In the genomic region with DNA sequence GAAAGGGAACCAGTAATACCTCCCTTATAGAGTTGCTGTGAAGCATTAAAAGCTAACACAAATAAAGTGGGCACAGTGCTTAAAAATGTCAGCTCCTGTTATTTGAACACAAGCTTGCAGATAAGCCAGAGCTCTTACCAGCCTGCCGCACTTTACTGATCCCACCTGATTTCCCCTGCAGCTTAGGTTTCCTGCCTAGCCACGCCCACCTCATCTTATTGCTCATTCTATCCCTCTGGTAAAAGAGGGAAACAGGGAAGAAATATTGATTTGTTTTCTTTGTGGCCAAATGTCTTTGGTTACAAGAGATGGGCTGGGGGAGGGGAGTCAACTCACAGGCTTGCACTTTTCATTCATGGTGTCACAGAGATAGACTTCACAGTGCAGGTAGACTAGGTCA, we compare ENCODE assay signal across 33 cellular contexts. TPM values are rescaled to one million over a fixed set of nuclear protein-coding genes. Genes with fewer than 3 reads are reported as not detected.
"Had no signal": no experiment of that assay in that cellular context is flagged by ENCODE, and none has a peak within 500 bp of the region (broad histone marks: within the 10 kb centered on the region; RNA-seq: fewer than 3 reads in every experiment).

No MANE protein-coding gene starts in this region.

- H3K4me2 ChIP-seq: SK-N-SH had no signal

- H3K27me3 Mint-ChIP-seq: activated CD4-positive, alpha-beta T cell treated with anti-CD3 and anti-CD28 coated beads, Interleukin-2, amount 10 ng/mL, durations not matched to agents 7 days and 5 days; activated naive CD8-positive, alpha-beta T cell treated with anti-CD3 and anti-CD28 coated beads, Interleukin-2, amount 10 ng/mL, durations not matched to agents 7 days and 5 days had no signal

- H3K9me2 ChIP-seq: SK-N-SH had no signal

- H3K4me1 Mint-ChIP-seq: activated CD4-positive, alpha-beta T cell treated with anti-CD3 and anti-CD28 coated beads for 36 hours; activated CD4-positive, alpha-beta T cell treated with anti-CD3 and anti-CD28 coated beads, Interleukin-2, amount 10 ng/mL, durations not matched to agents 7 days and 5 days; activated naive CD4-positive, alpha-beta T cell treated with anti-CD3 and anti-CD28 coated beads, Interleukin-2, amount 50 U/mL, for 24 hours; activated naive CD8-positive, alpha-beta T cell treated with anti-CD3 and anti-CD28 coated beads, Interleukin-2, amount 10 ng/mL, durations not matched to agents 7 days and 5 days had no signal

- H3K4me3 Mint-ChIP-seq: activated CD4-positive, alpha-beta T cell treated with anti-CD3 and anti-CD28 coated beads for 36 hours; activated CD4-positive, alpha-beta T cell treated with anti-CD3 and anti-CD28 coated beads, Interleukin-2, amount 10 ng/mL, durations not matched to agents 7 days and 5 days; activated CD8-positive, alpha-beta T cell treated with anti-CD3 and anti-CD28 coated beads, Interleukin-2, amount 10 ng/mL, durations not matched to agents 7 days and 5 days; activated naive CD4-positive, alpha-beta T cell treated with anti-CD3 and anti-CD28 coated beads, Interleukin-2, amount 50 U/mL, for 24 hours; activated naive CD8-positive, alpha-beta T cell treated with anti-CD3 and anti-CD28 coated beads, Interleukin-2, amount 10 ng/mL, durations not matched to agents 7 days and 5 days; activated T-cell treated with anti-CD3 and anti-CD28 coated beads, Interleukin-2, amount 50 U/mL, for 24 hours; T-helper 1 cell treated with Interleukin-12 subunit alpha and Interleukin-12 subunit beta and Interleukin-4 antibody, amounts not matched to agents 30 μg/mL and 1 μg/mL, for 36 hours; T-helper 2 cell treated with Interferon-gamma antibody and Interleukin-4, amounts not matched to agents 5 μg/mL and 100 μg/mL, for 36 hours had no signal

- H3K36me3 ChIP-seq: ascending aorta, breast epithelium, MG63, Peyer's patch, SJSA1 had no signal

- H3K4me3 ChIP-seq: ascending aorta, breast epithelium, MG63, Peyer's patch, SJSA1 had no signal

- H3K4me1 ChIP-seq: ascending aorta, breast epithelium, Peyer's patch, SJSA1 had no signal

- H3K27ac ChIP-seq: ascending aorta, breast epithelium, Peyer's patch, SJSA1 had no signal

- H3K27me3 ChIP-seq: ascending aorta, breast epithelium, Peyer's patch had no signal

- H3K36me3 Mint-ChIP-seq: activated naive CD4-positive, alpha-beta T cell treated with anti-CD3 and anti-CD28 coated beads, Interleukin-2, amount 50 U/mL, for 24 hours; activated naive CD8-positive, alpha-beta T cell treated with anti-CD3 and anti-CD28 coated beads, Interleukin-2, amount 10 ng/mL, durations not matched to agents 7 days and 5 days had no signal

- ATAC-seq: activated CD4-positive, alpha-beta T cell treated with anti-CD3 and anti-CD28 coated beads for 36 hours; activated CD4-positive, CD25-positive, alpha-beta regulatory T cell treated with anti-CD3 and anti-CD28 coated beads, Interleukin-2, amount 50 U/mL, for 24 hours; activated CD8-positive, alpha-beta T cell treated with anti-CD3 and anti-CD28 coated beads, Interleukin-2, amount 10 ng/mL, durations not matched to agents 7 days and 5 days had no signal

- H3K9me3 Mint-ChIP-seq: activated CD4-positive, alpha-beta T cell treated with anti-CD3 and anti-CD28 coated beads, Interleukin-2, amount 10 ng/mL, durations not matched to agents 7 days and 5 days; activated naive CD4-positive, alpha-beta T cell treated with anti-CD3 and anti-CD28 coated beads, Interleukin-2, amount 50 U/mL, for 24 hours; activated naive CD8-positive, alpha-beta T cell treated with anti-CD3 and anti-CD28 coated beads, Interleukin-2, amount 10 ng/mL, durations not matched to agents 7 days and 5 days; activated T-cell treated with anti-CD3 and anti-CD28 coated beads, Interleukin-2, amount 50 U/mL, for 24 hours; activated T-helper 2 cell treated with anti-CD3 and anti-CD28 coated beads, Interferon-gamma antibody, Interleukin-2, Interleukin-4, amounts not matched to agents 10 μg/mL and 5 μg/mL and 100 μg/mL, durations not matched to agents 14 hours and 24 hours and 36 hours; T-helper 1 cell treated with Interleukin-12 subunit alpha and Interleukin-12 subunit beta and Interleukin-4 antibody, amounts not matched to agents 30 μg/mL and 1 μg/mL, for 36 hours; T-helper 2 cell treated with Interferon-gamma antibody and Interleukin-4, amounts not matched to agents 5 μg/mL and 100 μg/mL, for 36 hours had no signal

- H3K27ac Mint-ChIP-seq: activated CD4-positive, alpha-beta T cell treated with anti-CD3 and anti-CD28 coated beads for 36 hours; activated CD4-positive, alpha-beta T cell treated with anti-CD3 and anti-CD28 coated beads, Interleukin-2, amount 10 ng/mL, durations not matched to agents 7 days and 5 days; activated CD8-positive, alpha-beta T cell treated with anti-CD3 and anti-CD28 coated beads, Interleukin-2, amount 10 ng/mL, durations not matched to agents 7 days and 5 days; activated naive CD4-positive, alpha-beta T cell treated with anti-CD3 and anti-CD28 coated beads, Interleukin-2, amount 50 U/mL, for 24 hours; activated naive CD8-positive, alpha-beta T cell treated with anti-CD3 and anti-CD28 coated beads, Interleukin-2, amount 10 ng/mL, durations not matched to agents 7 days and 5 days; activated T-cell treated with anti-CD3 and anti-CD28 coated beads, Interleukin-2, amount 50 U/mL, for 24 hours; activated T-helper 2 cell treated with anti-CD3 and anti-CD28 coated beads, Interferon-gamma antibody, Interleukin-2, Interleukin-4, amounts not matched to agents 10 μg/mL and 5 μg/mL and 100 μg/mL, durations not matched to agents 14 hours and 24 hours and 36 hours; T-helper 1 cell treated with Interleukin-12 subunit alpha and Interleukin-12 subunit beta and Interleukin-4 antibody, amounts not matched to agents 30 μg/mL and 1 μg/mL, for 36 hours; T-helper 2 cell treated with Interferon-gamma antibody and Interleukin-4, amounts not matched to agents 5 μg/mL and 100 μg/mL, for 36 hours had no signal

- DNase-seq: activated CD4-positive, alpha-beta T cell treated with anti-CD3 and anti-CD28 coated beads for 36 hours; activated CD4-positive, alpha-beta T cell treated with anti-CD3 and anti-CD28 coated beads, Interleukin-2, amount 10 ng/mL, durations not matched to agents 7 days and 5 days; activated CD4-positive, alpha-beta T cell treated with anti-CD3 and anti-CD28 coated beads, Interleukin-2, amount 50 U/mL, for 48 hours; activated CD8-positive, alpha-beta T cell treated with anti-CD3 and anti-CD28 coated beads, Interleukin-2, amount 10 ng/mL, durations not matched to agents 7 days and 5 days; activated gamma-delta T cell; activated naive CD4-positive, alpha-beta T cell treated with Interleukin-2 at 50 U/mL for 16 hours; activated naive CD8-positive, alpha-beta T cell treated with anti-CD3 and anti-CD28 coated beads, Interleukin-2, amount 10 ng/mL, durations not matched to agents 7 days and 5 days; activated T-cell treated with anti-CD3 and anti-CD28 coated beads, Interleukin-2, amount 50 U/mL, for 24 hours; Kasumi-1; KG1; MG63; NCI-H1048; NCI-H1105 treated with DMSO at 0.1 percent for 48 hours; NCI-H1436; NCI-H1694 treated with DMSO at 0.1 percent for 48 hours; NCI-H2081; NCI-H2171 treated with DMSO at 0.1 percent for 48 hours; NCI-H345; NCI-H526 treated with DMSO at 0.1 percent for 48 hours; Peyer's patch; RPMI8226; SHP77 treated with DMSO at 0.1 percent for 48 hours; SK-N-SH had no signal

RNA-seq across cellular contexts. Expression of gene GP2, which starts 9.6 kb away (rescaled TPM):
- total RNA-seq: activated CD4-positive, alpha-beta T cell treated with anti-CD3 and anti-CD28 coated beads for 36 hours; activated CD4-positive, alpha-beta T cell treated with anti-CD3 and anti-CD28 coated beads, Interleukin-2, amount 10 ng/mL, durations not matched to agents 7 days and 5 days; activated CD8-positive, alpha-beta T cell treated with anti-CD3 and anti-CD28 coated beads, Interleukin-2, amount 10 ng/mL, durations not matched to agents 7 days and 5 days; activated naive CD8-positive, alpha-beta T cell treated with anti-CD3 and anti-CD28 coated beads, Interleukin-2, amount 10 ng/mL, durations not matched to agents 7 days and 5 days; activated T-helper 2 cell treated with anti-CD3 and anti-CD28 coated beads, Interferon-gamma antibody, Interleukin-2, Interleukin-4, amounts not matched to agents 10 μg/mL and 5 μg/mL and 100 μg/mL, durations not matched to agents 14 hours and 24 hours and 36 hours; cardiac septum; NCI-H460; SJSA1 had no signal
- polyA plus RNA-seq: SK-N-SH had no signal

RNA-seq across cellular contexts. Expression of gene UMOD, which starts 15.6 kb away (rescaled TPM):
- total RNA-seq: activated CD4-positive, alpha-beta T cell treated with anti-CD3 and anti-CD28 coated beads for 36 hours; activated CD4-positive, alpha-beta T cell treated with anti-CD3 and anti-CD28 coated beads, Interleukin-2, amount 10 ng/mL, durations not matched to agents 7 days and 5 days; activated CD8-positive, alpha-beta T cell treated with anti-CD3 and anti-CD28 coated beads, Interleukin-2, amount 10 ng/mL, durations not matched to agents 7 days and 5 days; activated naive CD8-positive, alpha-beta T cell treated with anti-CD3 and anti-CD28 coated beads, Interleukin-2, amount 10 ng/mL, durations not matched to agents 7 days and 5 days; activated T-helper 2 cell treated with anti-CD3 and anti-CD28 coated beads, Interferon-gamma antibody, Interleukin-2, Interleukin-4, amounts not matched to agents 10 μg/mL and 5 μg/mL and 100 μg/mL, durations not matched to agents 14 hours and 24 hours and 36 hours; ascending aorta; breast epithelium; cardiac septum; NCI-H460; Peyer's patch; SJSA1 had no signal
- polyA plus RNA-seq: SK-N-SH had no signal
